10 cellular contexts compared by ENCODE assay signal in genomic region chr4:6938237-6938636, GRCh38. TPM values are rescaled to one million over a fixed set of nuclear protein-coding genes. Genes with fewer than 3 reads are reported as not detected.
DNase-seq lines count a peak whose midpoint lies in the region; ATAC-seq, FAIRE-seq and TF ChIP-seq lines count a peak whose summit lies in the region.
"Had no signal": no experiment of that assay in that cellular context is flagged by ENCODE, and none has a peak within 500 bp of the region (broad histone marks: within the 10 kb centered on the region; RNA-seq: fewer than 3 reads in every experiment).

No MANE protein-coding gene starts in this region.

- H3K79me1 ChIP-seq in mesenchymal stem cell (replicated peaks; ENCODE audit: low read length, poor library complexity, severe bottlenecking) (peaks cover 36% of the 10 kb centered on the region), mesendoderm (ENCODE audit: low read length) (peaks cover 4% of the 10 kb centered on the region)

- no peak for TF ChIP-seq POLR2A in GM12878 (IDR thresholded peaks at IDR 0.05; ENCODE audit: low read depth, low read length)

- RAD21 ChIA-PET in GM12878 (lab: Charles Lee; ENCODE audit: unreplicated experiment) = no interaction called here

- peak overlapping the region; percentile 69 to 82 for H2BK12ac ChIP-seq in mesenchymal stem cell (ENCODE audit: low read length in 2 of 2)

- H3K4me1 ChIP-seq in GM12878 (ENCODE audit: control insufficient read depth, insufficient read depth, low read length) (peaks cover 51% of the 10 kb centered on the region), mesenchymal stem cell (ENCODE audit: control insufficient read depth, insufficient read depth, low read depth, low read length) (peaks cover 46% of the 10 kb centered on the region), mesendoderm (ENCODE audit: control insufficient read depth, low read depth, low read length) (peaks cover 19% of the 10 kb centered on the region)

- H4K91ac ChIP-seq in mesenchymal stem cell (ENCODE audit: low read length) = peak overlapping the region; percentile 84

- WGBS in GM12878 (ENCODE audit: insufficient coverage, insufficient replicate concordance, low lambda C conversion rate, missing lambda C conversion rate) = 53% methylated on average over 7 of the region's 7 CpGs
- WGBS in mesenchymal stem cell = 59% methylated on average over 7 of the region's 7 CpGs
- no CpG with 5 or more reads among the region's 7 CpGs for WGBS in mesendoderm (ENCODE audit: extremely low coverage, insufficient coverage, low lambda C conversion rate)

- CTCF ChIA-PET in GM12878 (lab: Yijun Ruan, JAX) = no interaction called here

- ATAC-seq in GM12878 (no peak), HG03354 (IDR thresholded peaks at IDR 0.05; ENCODE audit: poor library complexity, severe bottlenecking, unreplicated experiment) (no peak)

- H3K27me3 ChIP-seq in HL-60 (ENCODE audit: insufficient read depth, poor library complexity, severe bottlenecking) (no peaks in the 10 kb centered on the region), GM12878 (replicated peaks in 1 of 2; ENCODE audit: control insufficient read depth in 2 of 2, insufficient read depth in 2 of 2, low read length in 1 of 2) (no peaks in the 10 kb centered on the region), mesenchymal stem cell (ENCODE audit: control insufficient read depth in 1 of 2, insufficient read depth in 1 of 2, low read length in 2 of 2) (no peaks in the 10 kb centered on the region), mesendoderm (ENCODE audit: insufficient read depth, low read length, poor library complexity) (no peaks in the 10 kb centered on the region)

- H3K23ac ChIP-seq in mesenchymal stem cell (ENCODE audit: low read length in 2 of 2) = no peak overlapping the region
- H3K23ac ChIP-seq in mesendoderm (ENCODE audit: low read length) = no peak overlapping the region

- no peak overlapping the region for H3K4me3 ChIP-seq in HL-60 (replicated peaks; ENCODE audit: insufficient read depth, low read length)
- no peak overlapping the region for H3K4me3 ChIP-seq in GM12878
- no peak overlapping the region for H3K4me3 ChIP-seq in mesenchymal stem cell (ENCODE audit: insufficient read depth in 1 of 2, low read depth in 1 of 2, low read length in 2 of 2)
- H3K4me3 ChIP-seq in mesendoderm (ENCODE audit: low read length) = no peak overlapping the region

- no peak overlapping the region for H2AFZ ChIP-seq in GM12878 (ENCODE audit: control insufficient read depth, low read depth, low read length)
- H2AFZ ChIP-seq in mesenchymal stem cell (ENCODE audit: low read depth, low read length) = no peak overlapping the region

- no TSS peak for BruUV-seq in GM12878 (replicated peaks; lab: Mats Ljungman, UMichigan)

- H3K27ac ChIP-seq in HL-60 (replicated peaks) (peak overlapping the region; percentile 61), GM12878 (ENCODE audit: control insufficient read depth, insufficient read depth) (no peak overlapping the region), mesenchymal stem cell (ENCODE audit: low read length, poor library complexity, severe bottlenecking) (no peak overlapping the region), mesendoderm (ENCODE audit: low read depth, low read length) (no peak overlapping the region)

- no peak overlapping the region for H3K56ac ChIP-seq in mesendoderm (ENCODE audit: low read length)

- TF ChIP-seq EP300 in GM12878 (IDR thresholded peaks at IDR 0.05; ENCODE audit: borderline replicate concordance in 1 of 2, control insufficient read depth in 1 of 2, low read depth in 2 of 2, low read length in 2 of 2) = 0 out of 4 replicates have a peak, but pooled peaks of 1 of the 2 experiments have one; percentile 25

- H3K4ac ChIP-seq in mesenchymal stem cell (ENCODE audit: low read depth in 1 of 2, low read length in 2 of 2) = peak overlapping the region; percentile 17 to 29
- H3K4ac ChIP-seq in mesendoderm (ENCODE audit: low read depth, low read length) = no peak overlapping the region

- H2BK120ac ChIP-seq in mesenchymal stem cell (ENCODE audit: low read depth, low read length) (no peak overlapping the region), mesendoderm (ENCODE audit: low read depth, low read length) (no peak overlapping the region)

- H3K9ac ChIP-seq in GM12878 (ENCODE audit: control insufficient read depth, insufficient read depth, low read length) (no peak overlapping the region), mesenchymal stem cell (ENCODE audit: low read length) (no peak overlapping the region), mesendoderm (ENCODE audit: low read length) (no peak overlapping the region)

- H2AK5ac ChIP-seq in mesenchymal stem cell (ENCODE audit: low read length, severe bottlenecking) (peak overlapping the region; percentile 20), mesendoderm (ENCODE audit: low read length) (no peak overlapping the region)

- in situ Hi-C loops in GM12878 (cut with MboI) = no loop called here

- H2BK15ac ChIP-seq in mesenchymal stem cell (ENCODE audit: low read depth, poor library complexity, severe bottlenecking) (peak overlapping the region; percentile 1), mesendoderm (replicated peaks; ENCODE audit: low read depth) (no peak overlapping the region)

- no peak for TF ChIP-seq RAD21 in GM12878 (IDR thresholded peaks at IDR 0.05; ENCODE audit: insufficient read depth, low read depth, low read length)

- no peak overlapping the region for H2BK5ac ChIP-seq in mesenchymal stem cell (ENCODE audit: low read depth, low read length, poor library complexity, severe bottlenecking)
- no peak overlapping the region for H2BK5ac ChIP-seq in mesendoderm (ENCODE audit: low read length)

- DNase-seq in A172 (ENCODE audit: low spot score) = peak; percentile 23
- DNase-seq in HL-60 (ENCODE audit: low read depth in 1 of 2, low spot score in 1 of 2) = peak; percentile 87 to 94
- DNase-seq in GM12878 (ENCODE audit: low read depth, low spot score) = no peak
- no peak for DNase-seq in mesenchymal stem cell
- DNase-seq in NCI-H1105 (lab: John Stamatoyannopoulos, UW) = no peak
- no peak for DNase-seq in mesendoderm
- DNase-seq in hepatic stellate cell (ENCODE audit: low spot score) = no peak
- DNase-seq: activated gamma-delta T cell had no signal

- peak overlapping the region; percentile 62 to 85 for H3K18ac ChIP-seq in mesenchymal stem cell (ENCODE audit: low read depth in 1 of 2, low read length in 2 of 2)
- no peak overlapping the region for H3K18ac ChIP-seq in mesendoderm (ENCODE audit: low read length)

- H4K20me1 ChIP-seq in GM12878 (ENCODE audit: control insufficient read depth, insufficient read depth) = no peaks in the 10 kb centered on the region

- H3K14ac ChIP-seq in mesenchymal stem cell (ENCODE audit: low read length in 2 of 2) = peak overlapping the region in 1 of 2 experiments; percentile 73

- H3K36me3 ChIP-seq in GM12878 (ENCODE audit: control insufficient read depth in 2 of 2, insufficient read depth in 2 of 2, low read length in 1 of 2) (peaks cover 0 to 2% of the 10 kb centered on the region in 2 experiments; a peak in 2 of 4 replicates), mesenchymal stem cell (ENCODE audit: control insufficient read depth in 1 of 2, insufficient read depth in 2 of 2, low read depth in 1 of 2, low read length in 2 of 2) (peaks cover 0 to 4% of the 10 kb centered on the region in 2 experiments), mesendoderm (ENCODE audit: control insufficient read depth, insufficient read depth, low read length) (no peaks in the 10 kb centered on the region)

- SMC1A ChIA-PET in GM12878 (lab: Charles Lee; ENCODE audit: uncharacterized antibody, unreplicated experiment) = no interaction called here

- POLR2A ChIA-PET in GM12878 (lab: Charles Lee) = interaction anchor here (1.3 kb wide), 1 partner anchor 25 kb away, joined by 3 read pairs; no protein-coding TSS in a partner anchor

- no peak overlapping the region for H4K5ac ChIP-seq in mesendoderm (ENCODE audit: low read length)

- H3K9me3 ChIP-seq in GM12878 (replicated peaks; ENCODE audit: control insufficient read depth, insufficient read depth, low read length) = no peaks in the 10 kb centered on the region; the same call in 2 of the 3 replicates
- peaks cover 5% of the 10 kb centered on the region for H3K9me3 ChIP-seq in mesenchymal stem cell (ENCODE audit: control insufficient read depth, low read length)

- no peak for FAIRE-seq in GM12878 (lab: Jason Lieb, UNC)
- FAIRE-seq: HTR-8/SVneo had no signal

- H3K79me2 ChIP-seq in GM12878 (ENCODE audit: control insufficient read depth, insufficient read depth, low read length) (peaks cover 9% of the 10 kb centered on the region), mesendoderm (ENCODE audit: control insufficient read depth, insufficient read depth, low read length) (no peaks in the 10 kb centered on the region)

- TF ChIP-seq CTCF in HL-60 (IDR thresholded peaks at IDR 0.05; ENCODE audit: insufficient read depth, low read length) = no peak
- TF ChIP-seq CTCF in GM12878 (IDR thresholded peaks at IDR 0.05 in 2 of 3, conservative IDR thresholded peaks at IDR 0.05 in 1 of 3; ENCODE audit: control insufficient read depth in 2 of 3, extremely low read depth in 1 of 3, insufficient read depth in 1 of 3, low read depth in 3 of 3, low read length in 3 of 3) = no peak

- peak overlapping the region; percentile 0 for H3K4me2 ChIP-seq in GM12878 (ENCODE audit: control insufficient read depth, insufficient read depth)
- no peak overlapping the region for H3K4me2 ChIP-seq in mesenchymal stem cell (ENCODE audit: low read length, poor library complexity, severe bottlenecking)
- H3K4me2 ChIP-seq in mesendoderm (ENCODE audit: low read length) = no peak overlapping the region

- peak overlapping the region; percentile 84 for H4K8ac ChIP-seq in mesenchymal stem cell (ENCODE audit: low read length)
- no peak overlapping the region for H4K8ac ChIP-seq in mesendoderm (ENCODE audit: low read depth, low read length)

- intact Hi-C loops in GM12878 (cut with micrococcal nuclease; ENCODE audit: unreplicated experiment) = no loop called here

RNA-seq across cellular contexts. Expression of gene TBC1D14, which starts 28.6 kb away (rescaled TPM):
- 54.7 and 59.1 TPM in 2 replicates for total RNA-seq in A172 (2014; rRNA removed; shearing (Covaris generic))
- total RNA-seq in GM12878 (2013; cell fraction: nucleolus; rRNA removed) = 34.3 and 34.9 TPM in 2 replicates
- total RNA-seq in GM12878 (2014; rRNA removed) (39.3 and 40.6 TPM in 2 replicates), GM12878 (2014; rRNA removed; fragmentation: Illumina TruSeq; extraction: Trizol) (31.6 and 33.1 TPM in 2 replicates), GM12878 (2021) (32.1 and 38.1 TPM in 2 replicates)
- polyA plus RNA-seq in GM12878 (2011; ENCODE audit: low read depth) = 13.2 TPM
- polyA plus RNA-seq in GM12878 (2011; rRNA removed) (23.3 and 27.3 TPM in 2 replicates), GM12878 (2014; fragmentation: Illumina TruSeq; extraction: Trizol) (21.3 and 30.1 TPM in 2 replicates), GM12878 (2014; fragmentation: Nextera tagmentation; extraction: Ambion mirVana) (1 to 10 TPM in 1 of 2 experiments, under 1 TPM in 1; 0.87 to 1.1 TPM), GM12878 (2014; rRNA removed) (32.9 and 33.9 TPM in 2 replicates), GM12878 (2016; fragmentation: Nextera tagmentation; extraction: Ambion mirVana) (10 to 100 TPM; 29.0 to 30.0 TPM)
- 26.0 and 27.3 TPM in 2 replicates for polyA plus RNA-seq in GM12878 (2011; cell fraction: cytosol; rRNA removed)
- polyA plus RNA-seq in GM12878 (2011; cell fraction: nucleus; rRNA removed) = 21.3 and 25.6 TPM in 2 replicates
- 17.7 TPM in 2 replicates for polyA plus RNA-seq in GM12878 (2012)
- 22.7 and 28.6 TPM in 2 replicates for polyA minus RNA-seq in GM12878 (2011; rRNA and poly(A)+ RNA removed)
- polyA minus RNA-seq in GM12878 (2011; cell fraction: cytosol; rRNA and poly(A)+ RNA removed) = 9.1 and 13.3 TPM in 2 replicates
- polyA minus RNA-seq in GM12878 (2011; cell fraction: nucleus; rRNA and poly(A)+ RNA removed) = 10.4 and 17.0 TPM in 2 replicates
- 25.0 TPM for polyA plus RNA-seq in mesenchymal stem cell (2013, experiment 1 of 2)
- 24.9 TPM for polyA plus RNA-seq in mesenchymal stem cell (2013, experiment 2 of 2)
- polyA plus RNA-seq in mesendoderm (2013, experiment 1 of 2) = 28.0 TPM
- 30.1 TPM for polyA plus RNA-seq in mesendoderm (2013, experiment 2 of 2)

Comparison
In these comparisons a context has a peak if more than half of its experiments do, and no peak if none do; other contexts are left out.
1. DNase-seq: peak in A172 (single experiment) and HL-60 (2 of 2); none in GM12878 (single experiment), mesenchymal stem cell (single experiment), NCI-H1105 (single experiment), mesendoderm (single experiment) and hepatic stellate cell (single experiment).